8 cellular contexts compared by ENCODE assay signal in the genomic region with DNA sequence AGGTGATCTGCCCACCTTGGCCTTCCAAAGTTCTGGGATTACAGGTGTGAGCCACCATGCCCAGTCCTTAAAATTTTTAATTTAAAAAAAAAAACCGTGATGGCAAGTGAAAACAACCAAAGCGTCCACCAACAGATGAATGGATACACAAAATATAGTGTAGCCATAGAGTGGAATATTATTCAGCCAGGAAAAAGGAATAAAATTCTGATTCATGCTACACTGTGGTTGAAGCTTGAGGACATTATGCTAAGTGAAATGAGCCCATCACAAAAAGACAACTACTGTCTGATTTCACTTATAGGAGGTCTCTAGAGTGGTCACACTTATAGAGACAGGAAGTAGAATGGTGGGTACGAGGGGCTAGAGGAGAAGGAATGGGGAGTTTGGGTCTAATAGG. TPM values are rescaled to one million over a fixed set of nuclear protein-coding genes. Genes with fewer than 3 reads are reported as not detected.
"Had no signal": no experiment of that assay in that cellular context is flagged by ENCODE, and none has a peak within 500 bp of the region (broad histone marks: within the 10 kb centered on the region; RNA-seq: fewer than 3 reads in every experiment).

No MANE protein-coding gene starts in this region.

- H2AFZ ChIP-seq: GM23338 had no signal

- H3K4me3 Mint-ChIP-seq: GM23338, H9 had no signal

- DNase-seq: H9, HCEC 1CT, IMR-90, KBM-7 had no signal

- H3K4me2 ChIP-seq: GM23338 had no signal

- H3K4me3 ChIP-seq: GM23338 had no signal

- FAIRE-seq: H1, H54, HTR-8/SVneo had no signal

- ATAC-seq: GM23338 had no signal

- H3K27ac Mint-ChIP-seq: GM23338, H9 had no signal

- H3K9me3 Mint-ChIP-seq: H9 had no signal

RNA-seq across cellular contexts. Expression of a gene that starts 26.3 kb away (rescaled TPM):
- polyA plus RNA-seq: GM23338 had no signal
